Comparison of ENCODE assay signal across 8 cellular contexts in genomic region chr13:44300895-44301638, GRCh38.
DNase-seq lines count a peak whose midpoint lies in the region; ATAC-seq and TF ChIP-seq lines count a peak whose summit lies in the region.

No MANE protein-coding gene starts in this region.

- no peaks in the 10 kb centered on the region for H3K9me2 ChIP-seq in hepatocyte (replicated peaks; ENCODE audit: insufficient read depth)

- DNase-seq in stimulated activated CD4-positive, alpha-beta T cell treated with anti-CD3 and anti-CD28 coated beads, Interleukin-4, amount 100 ng/mL, for 1 hour: peak; percentile 21
- no peak for DNase-seq in stimulated activated CD4-positive, alpha-beta T cell treated with anti-CD3 and anti-CD28 coated beads, Interleukin-2, amount 100 ng/mL, for 48 hours
- DNase-seq in NCI-H460 (ENCODE audit: extremely low read depth, low read depth) (peak; percentile 82), sciatic nerve (ENCODE audit: low spot score) (no peak), hepatocyte (ENCODE audit: low spot score) (no peak)
- no peak for DNase-seq in T-helper 2 cell treated with Interferon-gamma antibody and Interleukin-4, amounts not matched to agents 5 μg/mL and 100 μg/mL, for 36 hours (ENCODE audit: low spot score)

- H3K4me2 ChIP-seq in hepatocyte: no peak overlapping the region

- no peaks in the 10 kb centered on the region for H3K36me3 Mint-ChIP-seq in T-helper 2 cell treated with Interferon-gamma antibody and Interleukin-4, amounts not matched to agents 5 μg/mL and 100 μg/mL, for 36 hours (ENCODE audit: low read depth)

- no peaks in the 10 kb centered on the region for H3K9me3 Mint-ChIP-seq in T-helper 2 cell treated with Interferon-gamma antibody and Interleukin-4, amounts not matched to agents 5 μg/mL and 100 μg/mL, for 36 hours

- 30 to 31% methylated on average over 9 of the region's 9 CpGs for WGBS in esophagus, 2 donors
- 80% methylated on average over 9 of the region's 9 CpGs for WGBS in hepatocyte (ENCODE audit: low lambda C conversion rate, missing lambda C conversion rate)

- peaks cover 5% of the 10 kb centered on the region for H3K27me3 Mint-ChIP-seq in T-helper 2 cell treated with Interferon-gamma antibody and Interleukin-4, amounts not matched to agents 5 μg/mL and 100 μg/mL, for 36 hours (ENCODE audit: low read depth)

- no peak overlapping the region for H3K4me3 Mint-ChIP-seq in T-helper 2 cell treated with Interferon-gamma antibody and Interleukin-4, amounts not matched to agents 5 μg/mL and 100 μg/mL, for 36 hours

- intact Hi-C loops in sciatic nerve (cut with DNase I): no loop called here

- H3K27ac ChIP-seq in esophagus (ENCODE audit: low read depth in 2 of 2, low read length in 1 of 2) (peak overlapping the region; percentile 30 to 72), hepatocyte (no peak overlapping the region)

- H3K9me3 ChIP-seq in esophagus (ENCODE audit: control insufficient read depth in 2 of 2, insufficient read depth in 1 of 2, low read depth in 1 of 2, low read length in 1 of 2) (no peaks in the 10 kb centered on the region), hepatocyte (ENCODE audit: low read depth) (no peaks in the 10 kb centered on the region)

- no peak overlapping the region for H2AFZ ChIP-seq in hepatocyte

- ATAC-seq in HG02981 (IDR thresholded peaks at IDR 0.05; ENCODE audit: unreplicated experiment) (peak; percentile 67), sciatic nerve (peak; percentile 60)

- H3K27ac Mint-ChIP-seq in T-helper 2 cell treated with Interferon-gamma antibody and Interleukin-4, amounts not matched to agents 5 μg/mL and 100 μg/mL, for 36 hours: no peak overlapping the region

- H3K79me2 ChIP-seq in hepatocyte: no peaks in the 10 kb centered on the region

- peaks cover 13% of the 10 kb centered on the region for H3K4me1 Mint-ChIP-seq in T-helper 2 cell treated with Interferon-gamma antibody and Interleukin-4, amounts not matched to agents 5 μg/mL and 100 μg/mL, for 36 hours (ENCODE audit: low read depth)

- TF ChIP-seq CTCF in hepatocyte (IDR thresholded peaks at IDR 0.05; ENCODE audit: poor library complexity): no peak

- no peaks in the 10 kb centered on the region for H4K20me1 ChIP-seq in hepatocyte (ENCODE audit: insufficient read depth, poor library complexity, severe bottlenecking)

- H3K4me3 ChIP-seq in esophagus (ENCODE audit: low read depth in 1 of 2, low read length in 2 of 2): no peak overlapping the region
- H3K4me3 ChIP-seq in hepatocyte: no peak overlapping the region

- H3K4me1 ChIP-seq in esophagus (ENCODE audit: control insufficient read depth in 2 of 2, insufficient read depth in 2 of 2, low read length in 1 of 2) (peaks cover under 1 to 3% of the 10 kb centered on the region in 2 donors), hepatocyte (ENCODE audit: insufficient read depth) (peaks cover 25% of the 10 kb centered on the region)

- H3K27me3 ChIP-seq in esophagus (ENCODE audit: control insufficient read depth in 1 of 2, insufficient read depth in 2 of 2, low read length in 2 of 2) (no peaks in the 10 kb centered on the region), hepatocyte (no peaks in the 10 kb centered on the region)

- H3K36me3 ChIP-seq in esophagus (ENCODE audit: control insufficient read depth in 2 of 2, insufficient read depth in 2 of 2, low read length in 1 of 2): no peaks in the 10 kb centered on the region
- no peaks in the 10 kb centered on the region for H3K36me3 ChIP-seq in hepatocyte (replicated peaks; ENCODE audit: insufficient read depth, low read depth)

Comparison
In these comparisons a context has a peak if more than half of its experiments do, and no peak if none do; other contexts are left out.
1. DNase-seq: peak in stimulated activated CD4-positive, alpha-beta T cell treated with anti-CD3 and anti-CD28 coated beads, Interleukin-4, amount 100 ng/mL, for 1 hour (single experiment) and NCI-H460 (single experiment); none in stimulated activated CD4-positive, alpha-beta T cell treated with anti-CD3 and anti-CD28 coated beads, Interleukin-2, amount 100 ng/mL, for 48 hours (0 of 2), sciatic nerve (single experiment), T-helper 2 cell treated with Interferon-gamma antibody and Interleukin-4, amounts not matched to agents 5 μg/mL and 100 μg/mL, for 36 hours (single experiment) and hepatocyte (single experiment).